ENCODE assay signal across 8 cellular contexts in the genomic region with DNA sequence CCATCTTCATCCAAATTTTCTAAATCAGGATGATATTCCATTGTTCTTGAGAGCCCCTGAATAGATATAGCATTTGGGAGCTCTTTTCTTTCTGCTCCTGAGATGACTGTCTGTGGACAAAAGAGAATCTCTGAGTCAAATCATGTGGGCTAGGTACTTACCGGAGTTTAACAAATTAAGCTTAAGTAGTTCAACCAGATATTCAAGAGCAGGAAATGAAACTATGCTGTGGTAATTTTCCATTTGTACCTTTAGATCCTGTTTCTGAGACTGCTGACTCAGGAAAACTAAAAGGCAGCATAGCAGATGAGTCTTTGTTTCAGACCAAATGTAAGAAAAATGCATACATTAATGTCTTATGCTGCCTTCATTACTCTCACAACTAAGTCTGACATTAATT. TPM values are rescaled to one million over a fixed set of nuclear protein-coding genes. Genes with fewer than 3 reads are reported as not detected.
DNase-seq lines count a peak whose midpoint lies in the region; ATAC-seq and TF ChIP-seq lines count a peak whose summit lies in the region.

TSS of gene CLEC7A (minus strand) at position 158 of the 400 bp plus-strand sequence. CDS start at position 41, 117 bp downstream.

- TF ChIP-seq POLR2A in thyroid gland (IDR thresholded peaks at IDR 0.05) = no peak

- peak; percentile 93 for ATAC-seq in GM21360 (IDR thresholded peaks at IDR 0.05; ENCODE audit: unreplicated experiment)

- H3K9me3 ChIP-seq in right atrium auricular region (no peaks in the 10 kb centered on the region), thyroid gland (no peaks in the 10 kb centered on the region)

- 29 to 41% methylated on average over 1 of the region's 1 CpG for WGBS in thyroid gland, 2 donors

- H3K9me3 Mint-ChIP-seq in activated CD4-positive, alpha-beta memory T cell treated with anti-CD3 and anti-CD28 coated beads for 36 hours = no peaks in the 10 kb centered on the region

- peaks cover 16% of the 10 kb centered on the region for H3K4me1 Mint-ChIP-seq in activated CD4-positive, alpha-beta memory T cell treated with anti-CD3 and anti-CD28 coated beads for 36 hours (ENCODE audit: low read depth)

- peaks cover 6% of the 10 kb centered on the region for H3K27me3 Mint-ChIP-seq in activated CD4-positive, alpha-beta memory T cell treated with anti-CD3 and anti-CD28 coated beads for 36 hours

- no peaks in the 10 kb centered on the region for H3K27me3 ChIP-seq in right atrium auricular region
- no peaks in the 10 kb centered on the region for H3K27me3 ChIP-seq in thyroid gland

- CTCF ChIA-PET in activated CD4-positive, alpha-beta memory T cell treated with anti-CD3 and anti-CD28 coated beads for 36 hours (lab: Charles Lee) = interaction anchor here (0.5 to 1.9 kb wide), 7 partner anchors 10 to 380 kb away, joined by 3 to 10 read pairs (median 3); partner anchors contain the start of gene CLEC12B
- CTCF ChIA-PET in RWPE1 (lab: Yijun Ruan, JAX) = no interaction called here

- H3K36me3 Mint-ChIP-seq in activated CD4-positive, alpha-beta memory T cell treated with anti-CD3 and anti-CD28 coated beads for 36 hours = no peaks in the 10 kb centered on the region

- H3K4me1 ChIP-seq in right atrium auricular region (peaks cover 0 to 12% of the 10 kb centered on the region in 2 donors), thyroid gland (no peaks in the 10 kb centered on the region)

- TF ChIP-seq CTCF in LNCaP clone FGC (IDR thresholded peaks at IDR 0.05; ENCODE audit: control insufficient read depth, extremely low read depth, insufficient read depth) (no peak), right atrium auricular region (IDR thresholded peaks at IDR 0.05) (no peak), thyroid gland (IDR thresholded peaks at IDR 0.05) (no peak), RWPE1 (conservative IDR thresholded peaks at IDR 0.05; ENCODE audit: low read depth) (no peak)

- DNase-seq in DMS153 (lab: John Stamatoyannopoulos, UW) = peak; percentile 26
- peak; percentile 28 for DNase-seq in LNCaP clone FGC (ENCODE audit: low read depth)
- DNase-seq in right atrium auricular region (ENCODE audit: low spot score) = no peak
- DNase-seq in thyroid gland = no peak
- no peak for DNase-seq in midbrain (lab: John Stamatoyannopoulos, UW)
- no peak for DNase-seq in activated CD4-positive, alpha-beta memory T cell treated with anti-CD3 and anti-CD28 coated beads for 36 hours
- DNase-seq in RWPE1 (ENCODE audit: low spot score) = no peak

- intact Hi-C loops in thyroid gland (cut with DNase I) = loop anchor here (10.0 kb wide), 1 partner anchor 95 kb away; the partner anchor contains the start of gene CLEC9A
- intact Hi-C loops in activated CD4-positive, alpha-beta memory T cell treated with anti-CD3 and anti-CD28 coated beads for 36 hours (cut with micrococcal nuclease) = loop anchor here (1.0 kb wide), 1 partner anchor 18 kb away; no protein-coding TSS in a partner anchor

- POLR2A ChIA-PET in activated CD4-positive, alpha-beta memory T cell treated with anti-CD3 and anti-CD28 coated beads for 36 hours (lab: Charles Lee) = no interaction called here
- POLR2A ChIA-PET in RWPE1 (lab: Yijun Ruan, JAX; ENCODE audit: low non-redundant PET) = no interaction called here

- H3K4me3 ChIP-seq in LNCaP clone FGC (ENCODE audit: low read depth, low read length) (no peak within 1 kb of the TSS), right atrium auricular region (peak within 1 kb of the TSS in 1 of 2 donors; percentile 10), thyroid gland (replicated peaks in 1 of 3) (no peak within 1 kb of the TSS)

- no peak within 1 kb of the TSS for H3K4me3 Mint-ChIP-seq in activated CD4-positive, alpha-beta memory T cell treated with anti-CD3 and anti-CD28 coated beads for 36 hours

- H3K36me3 ChIP-seq in right atrium auricular region (no peaks in the 10 kb centered on the region), thyroid gland (no peaks in the 10 kb centered on the region)

- H3K27ac ChIP-seq in right atrium auricular region = peak within 1 kb of the TSS; percentile 3 to 47
- H3K27ac ChIP-seq in thyroid gland = no peak within 1 kb of the TSS
- H3K27ac ChIP-seq in RWPE1 = no peak within 1 kb of the TSS

- H3K27ac Mint-ChIP-seq in activated CD4-positive, alpha-beta memory T cell treated with anti-CD3 and anti-CD28 coated beads for 36 hours = no peak within 1 kb of the TSS

RNA-seq across cellular contexts. Expression of gene CLEC7A, which starts in this region (rescaled TPM):
- total RNA-seq in right atrium auricular region = 1 to 10 TPM; 4.2 to 7.9 TPM
- 1 to 10 TPM; 2.7 to 9.4 (median 5.2) TPM for total RNA-seq in thyroid gland
- not detected for total RNA-seq in activated CD4-positive, alpha-beta memory T cell treated with anti-CD3 and anti-CD28 coated beads for 36 hours

Comparison
In these comparisons a context has a peak if more than half of its experiments do, and no peak if none do; other contexts are left out.
1. DNase-seq: peak in DMS153 (single experiment) and LNCaP clone FGC (single experiment); none in right atrium auricular region (single experiment), thyroid gland (0 of 2), midbrain (single experiment), activated CD4-positive, alpha-beta memory T cell treated with anti-CD3 and anti-CD28 coated beads for 36 hours (single experiment) and RWPE1 (single experiment).
2. H3K27ac ChIP-seq: peak in right atrium auricular region (2 of 2); none in thyroid gland (0 of 3) and RWPE1 (single experiment).